8 cellular contexts compared by ENCODE assay signal in genomic region chr20:52379723-52380336, GRCh38.
DNase-seq lines count a peak whose midpoint lies in the region; ATAC-seq and TF ChIP-seq lines count a peak whose summit lies in the region.

No MANE protein-coding gene starts in this region.

- no peak for ATAC-seq in naive thymus-derived CD4-positive, alpha-beta T cell
- no peak for ATAC-seq in GM21529 (IDR thresholded peaks at IDR 0.05; ENCODE audit: unreplicated experiment)
- no peak for ATAC-seq in HG03159 (IDR thresholded peaks at IDR 0.05; ENCODE audit: unreplicated experiment)

- intact Hi-C loops in Caco-2 (cut with micrococcal nuclease; ENCODE audit: unreplicated experiment), result loop anchor here (1.0 kb wide), 3 partner anchors 68 to 252 kb away; no protein-coding TSS in a partner anchor
- intact Hi-C loops in naive thymus-derived CD4-positive, alpha-beta T cell (cut with micrococcal nuclease), result loop anchor here (1.0 to 2.0 kb wide), 6 partner anchors 30 to 837 kb away; no protein-coding TSS in a partner anchor

- no peaks in the 10 kb centered on the region for H3K36me3 ChIP-seq in Caco-2 (ENCODE audit: control insufficient read depth, insufficient read depth, low read length)
- no peaks in the 10 kb centered on the region for H3K36me3 ChIP-seq in naive thymus-derived CD4-positive, alpha-beta T cell (ENCODE audit: control insufficient read depth in 2 of 3, insufficient read depth in 3 of 3, low read length in 3 of 3)

- H3K4me3 Mint-ChIP-seq in Caco-2 (ENCODE audit: unreplicated experiment) (no peak overlapping the region), HFFc6 (no peak overlapping the region), endothelial cell (ENCODE audit: unreplicated experiment) (no peak overlapping the region)
- peak overlapping the region in 1 of 10 donors; percentile 14 for H3K4me3 Mint-ChIP-seq in naive thymus-derived CD4-positive, alpha-beta T cell

- TF ChIP-seq CTCF in Caco-2 (IDR thresholded peaks at IDR 0.05; ENCODE audit: insufficient read depth in 1 of 2, low read depth in 1 of 2, low read length in 1 of 2, severe bottlenecking in 1 of 2, unreplicated experiment in 1 of 2) (peak; percentile 99 to 100), HFFc6 (IDR thresholded peaks at IDR 0.05) (peak; percentile 94), endothelial cell (IDR thresholded peaks at IDR 0.05; ENCODE audit: unreplicated experiment) (peak; percentile 97)

- H3K36me3 Mint-ChIP-seq in Caco-2 (ENCODE audit: insufficient read depth, unreplicated experiment), result no peaks in the 10 kb centered on the region
- no peaks in the 10 kb centered on the region for H3K36me3 Mint-ChIP-seq in HFFc6 (ENCODE audit: low read depth)
- no peaks in the 10 kb centered on the region for H3K36me3 Mint-ChIP-seq in endothelial cell (ENCODE audit: low read depth, unreplicated experiment)
- H3K36me3 Mint-ChIP-seq in naive thymus-derived CD4-positive, alpha-beta T cell, result peaks cover 0 to 4% (median 4%) of the 10 kb centered on the region in 5 donors

- H3K27ac Mint-ChIP-seq in Caco-2 (ENCODE audit: unreplicated experiment), result no peak overlapping the region
- H3K27ac Mint-ChIP-seq in HFFc6, result no peak overlapping the region
- no peak overlapping the region for H3K27ac Mint-ChIP-seq in endothelial cell (ENCODE audit: unreplicated experiment)
- H3K27ac Mint-ChIP-seq in naive thymus-derived CD4-positive, alpha-beta T cell, result peak overlapping the region in 5 of 9 donors; percentile 6 to 71 (median 45)

- no TSS peak for BruUV-seq in Caco-2 (replicated peaks; lab: Mats Ljungman, UMichigan)

- H3K4me1 Mint-ChIP-seq in Caco-2 (ENCODE audit: low read depth, unreplicated experiment) (no peaks in the 10 kb centered on the region), HFFc6 (ENCODE audit: low read depth) (no peaks in the 10 kb centered on the region), endothelial cell (ENCODE audit: unreplicated experiment) (no peaks in the 10 kb centered on the region)
- peaks cover 0 to 47% (median 25%) of the 10 kb centered on the region in 7 donors for H3K4me1 Mint-ChIP-seq in naive thymus-derived CD4-positive, alpha-beta T cell

- H3K9me3 ChIP-seq in Caco-2, result no peaks in the 10 kb centered on the region
- H3K9me3 ChIP-seq in naive thymus-derived CD4-positive, alpha-beta T cell (ENCODE audit: control insufficient read depth in 2 of 3, low read length in 3 of 3), result peaks cover 0 to 6% (median 0%) of the 10 kb centered on the region in 3 experiments

- peaks cover 19% of the 10 kb centered on the region for H3K27me3 Mint-ChIP-seq in Caco-2 (ENCODE audit: insufficient read depth, unreplicated experiment)
- peaks cover 2% of the 10 kb centered on the region for H3K27me3 Mint-ChIP-seq in HFFc6 (ENCODE audit: insufficient read depth)
- no peaks in the 10 kb centered on the region for H3K27me3 Mint-ChIP-seq in endothelial cell (ENCODE audit: unreplicated experiment)
- peaks cover 0 to 2% (median 0%) of the 10 kb centered on the region in 5 donors for H3K27me3 Mint-ChIP-seq in naive thymus-derived CD4-positive, alpha-beta T cell

- DNase-seq in Caco-2 (peak in 1 of 2 experiments; percentile 80), HFFc6 (no peak), endothelial cell (ENCODE audit: low spot score) (peak; percentile 55), GM19240 (ENCODE audit: insufficient read length, low spot score) (no peak)
- DNase-seq in activated CD4-positive, alpha-beta T cell treated with anti-CD3 and anti-CD28 coated beads for 24 hours (ENCODE audit: low read depth in 2 of 2), result peak; percentile 16 to 26
- peak in 6 of 9 donors; percentile 13 to 35 (median 22) for DNase-seq in naive thymus-derived CD4-positive, alpha-beta T cell

- no peaks in the 10 kb centered on the region for H3K27me3 ChIP-seq in Caco-2 (replicated peaks; ENCODE audit: control insufficient read depth, insufficient read depth, low read length)
- no peaks in the 10 kb centered on the region for H3K27me3 ChIP-seq in naive thymus-derived CD4-positive, alpha-beta T cell (ENCODE audit: control insufficient read depth in 2 of 2, insufficient read depth in 2 of 2, low read length in 2 of 2)

- CTCF ChIA-PET in Caco-2 (lab: Charles Lee), result interaction anchor here (1.1 to 1.8 kb wide), 2 partner anchors 67 to 68 kb away, joined by 5 read pairs; no protein-coding TSS in a partner anchor
- CTCF ChIA-PET in naive thymus-derived CD4-positive, alpha-beta T cell (lab: Charles Lee), result interaction anchor here (0.8 to 4.4 kb wide), 5 partner anchors 10 to 78 kb away, joined by 3 to 23 read pairs (median 4); no protein-coding TSS in a partner anchor

- no peak overlapping the region for H3K4me3 ChIP-seq in Caco-2 (ENCODE audit: low read depth, low read length)
- H3K4me3 ChIP-seq in naive thymus-derived CD4-positive, alpha-beta T cell (ENCODE audit: low read length), result no peak overlapping the region

- POLR2A ChIA-PET in Caco-2 (lab: Charles Lee), result no interaction called here
- POLR2A ChIA-PET in naive thymus-derived CD4-positive, alpha-beta T cell (lab: Charles Lee), result interaction anchor here (0.8 to 5.9 kb wide), 7 partner anchors 13 to 650 kb away, joined by 3 to 42 read pairs (median 5); no protein-coding TSS in a partner anchor

- no peak overlapping the region for H3K27ac ChIP-seq in naive thymus-derived CD4-positive, alpha-beta T cell (ENCODE audit: low read depth, low read length)

- no peaks in the 10 kb centered on the region for H3K4me1 ChIP-seq in Caco-2
- H3K4me1 ChIP-seq in naive thymus-derived CD4-positive, alpha-beta T cell (ENCODE audit: control insufficient read depth in 2 of 2, insufficient read depth in 2 of 2, low read length in 2 of 2), result peaks cover 0 to 14% of the 10 kb centered on the region in 2 donors

- H3K9me3 Mint-ChIP-seq in Caco-2 (ENCODE audit: unreplicated experiment) (no peaks in the 10 kb centered on the region), HFFc6 (peaks cover 13% of the 10 kb centered on the region), endothelial cell (ENCODE audit: unreplicated experiment) (no peaks in the 10 kb centered on the region)
- peaks cover 0 to 16% (median 6%) of the 10 kb centered on the region in 11 donors for H3K9me3 Mint-ChIP-seq in naive thymus-derived CD4-positive, alpha-beta T cell

Comparison
In these comparisons a context has a peak if more than half of its experiments do, and no peak if none do; other contexts are left out.
1. DNase-seq: peak in activated CD4-positive, alpha-beta T cell treated with anti-CD3 and anti-CD28 coated beads for 24 hours (2 of 2), endothelial cell (single experiment) and naive thymus-derived CD4-positive, alpha-beta T cell (6 of 9); none in HFFc6 (single experiment) and GM19240 (single experiment).
2. H3K27ac Mint-ChIP-seq: peak in naive thymus-derived CD4-positive, alpha-beta T cell (5 of 9); none in Caco-2 (single experiment), HFFc6 (single experiment) and endothelial cell (single experiment).
3. Peak in every context shown above with its lines, with median percentiles within 50 percentile points of each other: CTCF ChIP-seq.